Comparison of ENCODE assay signal across 1 cellular context in genomic region chr16:89319883-89320716, GRCh38.
TF ChIP-seq lines count a peak whose summit lies in the region.

No MANE protein-coding gene starts in this region.

TF ChIP-seq in HepG2, 621 proteins besides CTCF, POLR2A, EP300 and RAD21 (continued from another document and continues in another):
- TF ChIP-seq, protein P1, sequence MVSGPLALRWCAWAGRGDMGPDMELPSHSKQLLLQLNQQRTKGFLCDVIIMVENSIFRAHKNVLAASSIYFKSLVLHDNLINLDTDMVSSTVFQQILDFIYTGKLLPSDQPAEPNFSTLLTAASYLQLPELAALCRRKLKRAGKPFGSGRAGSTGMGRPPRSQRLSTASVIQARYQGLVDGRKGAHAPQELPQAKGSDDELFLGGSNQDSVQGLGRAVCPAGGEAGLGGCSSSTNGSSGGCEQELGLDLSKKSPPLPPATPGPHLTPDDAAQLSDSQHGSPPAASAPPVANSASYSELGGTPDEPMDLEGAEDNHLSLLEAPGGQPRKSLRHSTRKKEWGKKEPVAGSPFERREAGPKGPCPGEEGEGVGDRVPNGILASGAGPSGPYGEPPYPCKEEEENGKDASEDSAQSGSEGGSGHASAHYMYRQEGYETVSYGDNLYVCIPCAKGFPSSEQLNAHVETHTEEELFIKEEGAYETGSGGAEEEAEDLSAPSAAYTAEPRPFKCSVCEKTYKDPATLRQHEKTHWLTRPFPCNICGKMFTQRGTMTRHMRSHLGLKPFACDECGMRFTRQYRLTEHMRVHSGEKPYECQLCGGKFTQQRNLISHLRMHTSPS (CRISPR knock-in tag; IDR thresholded peaks at IDR 0.05; ENCODE audit: low read depth): peak; percentile 79; the same call in 1 of the 2 replicates
- no peak for TF ChIP-seq SMARCE1 (IDR thresholded peaks at IDR 0.05; ENCODE audit: borderline replicate concordance)
- no peak for TF ChIP-seq U2AF2 (IDR thresholded peaks at IDR 0.05; ENCODE audit: low read depth, low read length)
- no peak for TF ChIP-seq ZNF124 (CRISPR knock-in tag; IDR thresholded peaks at IDR 0.05)
- TF ChIP-seq NR2C2 (CRISPR knock-in tag; IDR thresholded peaks at IDR 0.05; ENCODE audit: borderline replicate concordance): no peak
- no peak for TF ChIP-seq RFXAP (CRISPR knock-in tag; IDR thresholded peaks at IDR 0.05; ENCODE audit: borderline replicate concordance)
- no peak for TF ChIP-seq ZNF431 (CRISPR knock-in tag; IDR thresholded peaks at IDR 0.05; ENCODE audit: borderline replicate concordance, low read depth)
- TF ChIP-seq, protein P2, sequence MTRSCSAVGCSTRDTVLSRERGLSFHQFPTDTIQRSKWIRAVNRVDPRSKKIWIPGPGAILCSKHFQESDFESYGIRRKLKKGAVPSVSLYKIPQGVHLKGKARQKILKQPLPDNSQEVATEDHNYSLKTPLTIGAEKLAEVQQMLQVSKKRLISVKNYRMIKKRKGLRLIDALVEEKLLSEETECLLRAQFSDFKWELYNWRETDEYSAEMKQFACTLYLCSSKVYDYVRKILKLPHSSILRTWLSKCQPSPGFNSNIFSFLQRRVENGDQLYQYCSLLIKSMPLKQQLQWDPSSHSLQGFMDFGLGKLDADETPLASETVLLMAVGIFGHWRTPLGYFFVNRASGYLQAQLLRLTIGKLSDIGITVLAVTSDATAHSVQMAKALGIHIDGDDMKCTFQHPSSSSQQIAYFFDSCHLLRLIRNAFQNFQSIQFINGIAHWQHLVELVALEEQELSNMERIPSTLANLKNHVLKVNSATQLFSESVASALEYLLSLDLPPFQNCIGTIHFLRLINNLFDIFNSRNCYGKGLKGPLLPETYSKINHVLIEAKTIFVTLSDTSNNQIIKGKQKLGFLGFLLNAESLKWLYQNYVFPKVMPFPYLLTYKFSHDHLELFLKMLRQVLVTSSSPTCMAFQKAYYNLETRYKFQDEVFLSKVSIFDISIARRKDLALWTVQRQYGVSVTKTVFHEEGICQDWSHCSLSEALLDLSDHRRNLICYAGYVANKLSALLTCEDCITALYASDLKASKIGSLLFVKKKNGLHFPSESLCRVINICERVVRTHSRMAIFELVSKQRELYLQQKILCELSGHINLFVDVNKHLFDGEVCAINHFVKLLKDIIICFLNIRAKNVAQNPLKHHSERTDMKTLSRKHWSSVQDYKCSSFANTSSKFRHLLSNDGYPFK (CRISPR knock-in tag; IDR thresholded peaks at IDR 0.05; ENCODE audit: borderline replicate concordance): peak; percentile 64; the same call in 1 of the 2 replicates
- TF ChIP-seq SRSF4 (IDR thresholded peaks at IDR 0.05; ENCODE audit: low read depth, low read length, poor library complexity, severe bottlenecking): no peak
- TF ChIP-seq HHEX (CRISPR knock-in tag; IDR thresholded peaks at IDR 0.05): no peak
- TF ChIP-seq ZNF3 (CRISPR knock-in tag; IDR thresholded peaks at IDR 0.05): no peak
- peak; percentile 100 for TF ChIP-seq ZBTB38 (CRISPR knock-in tag; IDR thresholded peaks at IDR 0.05)
- no peak for TF ChIP-seq E2F2 (CRISPR knock-in tag; IDR thresholded peaks at IDR 0.05; ENCODE audit: borderline replicate concordance)
- no peak for TF ChIP-seq ATRX (CRISPR knock-in tag; IDR thresholded peaks at IDR 0.05; ENCODE audit: borderline replicate concordance)
- TF ChIP-seq KMT2A (CRISPR knock-in tag; IDR thresholded peaks at IDR 0.05): no peak
- peak; percentile 59; the same call in 1 of the 2 replicates for TF ChIP-seq HOXA3 (CRISPR knock-in tag; IDR thresholded peaks at IDR 0.05)
- TF ChIP-seq UBTF (CRISPR knock-in tag; IDR thresholded peaks at IDR 0.05): peak; percentile 84
- no peak for TF ChIP-seq ZNF275 (CRISPR knock-in tag; IDR thresholded peaks at IDR 0.05; ENCODE audit: borderline replicate concordance)
- no peak for TF ChIP-seq ZZZ3 (CRISPR knock-in tag; IDR thresholded peaks at IDR 0.05; ENCODE audit: borderline replicate concordance)
- TF ChIP-seq ZNF720 (CRISPR knock-in tag; IDR thresholded peaks at IDR 0.05): no peak
- TF ChIP-seq, protein P3, sequence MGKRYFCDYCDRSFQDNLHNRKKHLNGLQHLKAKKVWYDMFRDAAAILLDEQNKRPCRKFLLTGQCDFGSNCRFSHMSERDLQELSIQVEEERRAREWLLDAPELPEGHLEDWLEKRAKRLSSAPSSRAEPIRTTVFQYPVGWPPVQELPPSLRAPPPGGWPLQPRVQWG (CRISPR knock-in tag; IDR thresholded peaks at IDR 0.05; ENCODE audit: borderline replicate concordance, low read depth): no peak
- TF ChIP-seq ZHX2 (IDR thresholded peaks at IDR 0.05; ENCODE audit: low read depth): no peak
- TF ChIP-seq ZHX2 (CRISPR knock-in tag; IDR thresholded peaks at IDR 0.05; ENCODE audit: borderline replicate concordance): no peak
- 0 out of 2 replicates have a peak, but pooled peaks have one; percentile 33 for TF ChIP-seq ZNF414 (CRISPR knock-in tag; IDR thresholded peaks at IDR 0.05)
- TF ChIP-seq ETV5 (CRISPR knock-in tag; IDR thresholded peaks at IDR 0.05; ENCODE audit: borderline replicate concordance): no peak; the same call in 1 of the 2 replicates
- no peak for TF ChIP-seq MLX (CRISPR knock-in tag; IDR thresholded peaks at IDR 0.05)
- no peak for TF ChIP-seq REPIN1 (CRISPR knock-in tag; IDR thresholded peaks at IDR 0.05; ENCODE audit: borderline replicate concordance, low read depth)
- no peak for TF ChIP-seq ZNF567 (CRISPR knock-in tag; IDR thresholded peaks at IDR 0.05; ENCODE audit: borderline replicate concordance)
- no peak for TF ChIP-seq KAT2B (IDR thresholded peaks at IDR 0.05; ENCODE audit: borderline replicate concordance, low read depth, low read length)
- TF ChIP-seq ZNF781 (CRISPR knock-in tag; IDR thresholded peaks at IDR 0.05; ENCODE audit: borderline replicate concordance, not compliant biosample characterization): peak; percentile 36
- no peak for TF ChIP-seq KDM4B (CRISPR knock-in tag; IDR thresholded peaks at IDR 0.05)
- TF ChIP-seq ZNF292 (CRISPR knock-in tag; IDR thresholded peaks at IDR 0.05; ENCODE audit: borderline replicate concordance, low read depth): 0 out of 2 replicates have a peak, but pooled peaks have one; percentile 52
- TF ChIP-seq, protein P4, sequence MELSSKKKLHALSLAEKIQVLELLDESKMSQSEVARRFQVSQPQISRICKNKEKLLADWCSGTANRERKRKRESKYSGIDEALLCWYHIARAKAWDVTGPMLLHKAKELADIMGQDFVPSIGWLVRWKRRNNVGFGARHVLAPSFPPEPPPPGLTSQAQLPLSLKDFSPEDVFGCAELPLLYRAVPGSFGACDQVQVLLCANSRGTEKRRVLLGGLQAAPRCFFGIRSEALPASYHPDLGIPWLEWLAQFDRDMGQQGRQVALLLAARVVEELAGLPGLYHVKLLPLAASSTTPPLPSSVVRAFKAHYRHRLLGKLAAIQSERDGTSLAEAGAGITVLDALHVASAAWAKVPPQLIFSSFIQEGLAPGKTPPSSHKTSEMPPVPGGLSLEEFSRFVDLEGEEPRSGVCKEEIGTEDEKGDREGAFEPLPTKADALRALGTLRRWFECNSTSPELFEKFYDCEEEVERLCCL (CRISPR knock-in tag; IDR thresholded peaks at IDR 0.05; ENCODE audit: borderline replicate concordance): no peak
- TF ChIP-seq ZNF792 (CRISPR knock-in tag; IDR thresholded peaks at IDR 0.05): peak; percentile 47
- no peak for TF ChIP-seq ZFP36L2 (CRISPR knock-in tag; IDR thresholded peaks at IDR 0.05)
- TF ChIP-seq ZNF543 (CRISPR knock-in tag; IDR thresholded peaks at IDR 0.05): no peak
- peak; percentile 73 for TF ChIP-seq ZBTB7A (CRISPR knock-in tag; IDR thresholded peaks at IDR 0.05)
- TF ChIP-seq ZSCAN25 (CRISPR knock-in tag; IDR thresholded peaks at IDR 0.05): 0 out of 2 replicates have a peak, but pooled peaks have one; percentile 27
- TF ChIP-seq ZNF598 (CRISPR knock-in tag; IDR thresholded peaks at IDR 0.05; ENCODE audit: borderline replicate concordance): 0 out of 2 replicates have a peak, but pooled peaks have one; percentile 22
- no peak for TF ChIP-seq BRD4 (CRISPR knock-in tag; IDR thresholded peaks at IDR 0.05)
- no peak for TF ChIP-seq MEIS2 (CRISPR knock-in tag; IDR thresholded peaks at IDR 0.05)
